Comparison of ENCODE assay signal across 18 cellular contexts in the genomic region with DNA sequence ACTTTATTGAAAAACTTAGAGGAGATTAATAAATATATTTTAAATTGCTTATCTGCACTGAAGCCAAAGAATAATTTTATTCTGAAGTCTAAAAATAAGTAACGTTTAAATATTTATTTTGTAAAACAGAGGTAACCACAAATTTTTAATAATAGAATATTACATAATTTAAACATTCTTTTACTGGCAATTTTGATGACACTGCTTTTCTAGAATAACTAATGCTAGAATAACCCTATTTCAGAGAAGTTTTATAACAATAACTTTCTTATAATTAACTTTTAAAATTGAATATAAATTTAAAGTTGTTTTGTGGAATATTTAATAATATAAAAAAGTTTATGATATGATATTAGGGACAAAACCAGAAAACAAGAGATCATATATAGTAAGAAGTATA.
DNase-seq lines count a peak whose midpoint lies in the region; ATAC-seq, FAIRE-seq and TF ChIP-seq lines count a peak whose summit lies in the region.
"Had no signal": no experiment of that assay in that cellular context is flagged by ENCODE, and none has a peak within 500 bp of the region (broad histone marks: within the 10 kb centered on the region; RNA-seq: fewer than 3 reads in every experiment).

No MANE protein-coding gene starts in this region.

- no peak for TF ChIP-seq CTCF in pancreas (IDR thresholded peaks at IDR 0.05)
- TF ChIP-seq CTCF in stomach (IDR thresholded peaks at IDR 0.05): no peak

- H3K36me3 ChIP-seq in pancreas: no peaks in the 10 kb centered on the region
- H3K36me3 ChIP-seq in stomach: no peaks in the 10 kb centered on the region
- H3K36me3 ChIP-seq: HAP-1 had no signal

- H3K9me3 ChIP-seq in pancreas: no peaks in the 10 kb centered on the region
- no peaks in the 10 kb centered on the region for H3K9me3 ChIP-seq in stomach
- H3K9me3 ChIP-seq: HAP-1 had no signal

- 49 to 68% methylated on average over 1 of the region's 1 CpG for WGBS in pancreas, 2 donors
- WGBS in stomach, 5 donors: 56 to 69% (median 66%) methylated on average over 1 of the region's 1 CpG

- H3K4me3 ChIP-seq in pancreas (no peak overlapping the region), stomach (no peak overlapping the region)
- H3K4me3 ChIP-seq: HAP-1 had no signal

- no peak for TF ChIP-seq EP300 in stomach (IDR thresholded peaks at IDR 0.05)

- H3K27ac ChIP-seq in pancreas: no peak overlapping the region
- H3K27ac ChIP-seq in stomach: no peak overlapping the region

- H3K27me3 ChIP-seq in pancreas: no peaks in the 10 kb centered on the region
- no peaks in the 10 kb centered on the region for H3K27me3 ChIP-seq in stomach

- DNase-seq in pancreas (no peak), HPDE6-E6E7 (ENCODE audit: extremely low spot score) (no peak), stomach (no peak)
- no peak for DNase-seq in activated CD4-positive, CD25-positive, alpha-beta regulatory T cell (lab: John Stamatoyannopoulos, UW)
- DNase-seq: 8988T; C1 segment of cervical spinal cord; Calu3; CD4-positive, alpha-beta memory T cell; COR-L47; DMS53; DMS79 treated with DMSO at 0.1 percent for 48 hours; GOT3; HFFc6 had no signal

- no peaks in the 10 kb centered on the region for H3K4me1 ChIP-seq in pancreas
- H3K4me1 ChIP-seq in stomach: no peaks in the 10 kb centered on the region
- H3K4me1 ChIP-seq: HAP-1 had no signal

- no peak for TF ChIP-seq POLR2A in stomach (IDR thresholded peaks at IDR 0.05)

- ATAC-seq in pancreas: no peak

- intact Hi-C loops in pancreas (cut with DNase I) (no loop called here), stomach (cut with DNase I; ENCODE audit: low total_unique reads) (no loop called here)

- FAIRE-seq in G401.6 (lab: Jason Lieb, UNC) (peak; percentile 61), TTC549 (lab: Jason Lieb, UNC) (peak; percentile 71), pancreas (lab: Jason Lieb, UNC) (peak; percentile 91)
- FAIRE-seq: GM12892, H54 had no signal
